In genomic region chr14:33467967-33468366, GRCh38 we compare ENCODE assay signal across 19 cellular contexts.
"Had no signal": no experiment of that assay in that cellular context is flagged by ENCODE, and none has a peak within 500 bp of the region (broad histone marks: within the 10 kb centered on the region; RNA-seq: fewer than 3 reads in every experiment).

No MANE protein-coding gene starts in this region.

- H3K4me3 Mint-ChIP-seq: naive thymus-derived CD4-positive, alpha-beta T cell had no signal

- H3K27me3 ChIP-seq: dorsolateral prefrontal cortex, esophagus muscularis mucosa, foreskin keratinocyte, gastrocnemius medialis, heart right ventricle, left lung had no signal

- H3K27ac ChIP-seq: coronary artery, dorsolateral prefrontal cortex, esophagus muscularis mucosa, foreskin keratinocyte, gastrocnemius medialis, heart right ventricle, left lung, lower lobe of right lung had no signal

- H3K9me3 ChIP-seq: esophagus muscularis mucosa, gastrocnemius medialis, heart right ventricle, left lung, lower lobe of right lung had no signal

- ATAC-seq: foreskin keratinocyte; gastrocnemius medialis; heart right ventricle; left cardiac atrium; left lung; left ventricle myocardium superior; lower lobe of right lung; naive thymus-derived CD4-positive, alpha-beta T cell had no signal

- H3K36me3 ChIP-seq: esophagus muscularis mucosa, gastrocnemius medialis, heart right ventricle, left lung, lower lobe of right lung had no signal

- H3K4me3 ChIP-seq: coronary artery, dorsolateral prefrontal cortex, esophagus muscularis mucosa, gastrocnemius medialis, heart right ventricle, left lung, lower lobe of right lung had no signal

- H3K36me3 Mint-ChIP-seq: naive thymus-derived CD4-positive, alpha-beta T cell had no signal

- H3K27ac Mint-ChIP-seq: naive thymus-derived CD4-positive, alpha-beta T cell had no signal

- H3K4me1 ChIP-seq: esophagus muscularis mucosa, foreskin keratinocyte, heart right ventricle, left lung, lower lobe of right lung had no signal

- H3K4me1 Mint-ChIP-seq: naive thymus-derived CD4-positive, alpha-beta T cell had no signal

- DNase-seq: dermis blood vessel endothelial cell; dorsolateral prefrontal cortex; effector CD4-positive, alpha-beta T cell; effector memory CD4-positive, alpha-beta T cell; foreskin keratinocyte; gastrocnemius medialis; glutamatergic neuron; head of caudate nucleus; heart right ventricle; hippocampal formation; left cardiac atrium; left ventricle myocardium superior; lower lobe of right lung; mesenchymal stem cell; midbrain; naive thymus-derived CD4-positive, alpha-beta T cell had no signal
